8 cellular contexts compared by ENCODE assay signal in genomic region chr18:80033181-80034067, GRCh38. TPM values are rescaled to one million over a fixed set of nuclear protein-coding genes. Genes with fewer than 3 reads are reported as not detected.
DNase-seq lines count a peak whose midpoint lies in the region; ATAC-seq and TF ChIP-seq lines count a peak whose summit lies in the region.

No MANE protein-coding gene starts in this region.

- H3K4me1 ChIP-seq in BLaER1: peaks cover 24% of the 10 kb centered on the region

- TF ChIP-seq CTCF in WERI-Rb-1 (IDR thresholded peaks at IDR 0.05; ENCODE audit: low read depth, low read length): no peak

- DNase-seq in HS-27A (ENCODE audit: low read depth) (peak; percentile 65), WERI-Rb-1 (no peak), dermis microvascular lymphatic vessel endothelial cell (ENCODE audit: low read depth in 2 of 2) (peak; percentile 27 to 84), middle frontal gyrus (ENCODE audit: extremely low spot score, low spot score) (peak; percentile 7), kidney tubule cell (ENCODE audit: low spot score) (no peak)
- peak; percentile 81 to 98 (median 89) for DNase-seq in stimulated activated naive CD4-positive, alpha-beta T cell (lab: John Stamatoyannopoulos, UW)

- H3K9me3 ChIP-seq in BLaER1 (peaks cover 5% of the 10 kb centered on the region), WERI-Rb-1 (ENCODE audit: severe bottlenecking) (no peaks in the 10 kb centered on the region)

- no peaks in the 10 kb centered on the region for H3K27me3 ChIP-seq in BLaER1
- H3K27me3 ChIP-seq in WERI-Rb-1 (ENCODE audit: insufficient read depth, low read depth, severe bottlenecking): no peaks in the 10 kb centered on the region

- H3K27ac ChIP-seq in BLaER1: peak overlapping the region; percentile 82
- peak overlapping the region; percentile 79 for H3K27ac ChIP-seq in WERI-Rb-1

- peak overlapping the region; percentile 78 for H3K9ac ChIP-seq in BLaER1

- H4K20me1 ChIP-seq in BLaER1: peaks cover 33% of the 10 kb centered on the region

- H3K4me3 ChIP-seq in BLaER1 (peak overlapping the region; percentile 87), WERI-Rb-1 (ENCODE audit: low read depth, low read length) (peak overlapping the region; percentile 62)

- H3K36me3 ChIP-seq in BLaER1 (peaks cover 20% of the 10 kb centered on the region), WERI-Rb-1 (peaks cover 18% of the 10 kb centered on the region)

- ATAC-seq in GM19438 (IDR thresholded peaks at IDR 0.05; ENCODE audit: low read depth, unreplicated experiment): peak; percentile 45

- peak overlapping the region; percentile 76 for H3K4me2 ChIP-seq in BLaER1

RNA-seq across cellular contexts. Expression of gene RBFA, which starts 0.8 kb away (rescaled TPM):
- total RNA-seq in dermis microvascular lymphatic vessel endothelial cell: 32.4 and 34.0 TPM in 2 replicates

RNA-seq across cellular contexts. Expression of gene TXNL4A, which starts 45.1 kb away (rescaled TPM):
- total RNA-seq in dermis microvascular lymphatic vessel endothelial cell: 42.0 and 45.3 TPM in 2 replicates

Comparison
In these comparisons a context has a peak if more than half of its experiments do, and no peak if none do; other contexts are left out.
1. DNase-seq: peak in HS-27A (single experiment), dermis microvascular lymphatic vessel endothelial cell (2 of 2), middle frontal gyrus (single experiment) and stimulated activated naive CD4-positive, alpha-beta T cell (6 of 6); none in WERI-Rb-1 (single experiment) and kidney tubule cell (single experiment).